ENCODE assay signal across 9 cellular contexts in the genomic region with DNA sequence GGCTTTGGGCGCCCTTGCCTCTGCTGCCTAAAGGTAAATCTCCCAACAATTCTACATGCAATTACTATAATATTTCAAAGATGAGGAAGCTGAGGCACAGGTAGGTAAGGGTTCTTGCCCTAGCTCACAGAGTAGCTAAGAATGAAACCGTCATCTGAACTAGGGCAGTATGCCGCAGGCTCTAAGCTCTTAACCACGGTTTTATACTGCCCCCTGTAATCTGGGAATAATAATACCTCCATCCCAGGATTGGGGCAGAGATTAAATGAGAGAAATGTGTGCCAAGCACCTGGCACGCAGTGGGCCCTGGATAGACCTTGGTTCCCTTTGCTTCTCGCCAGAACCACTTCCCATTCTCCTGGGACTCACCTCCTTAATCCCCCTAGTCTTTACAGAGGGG. TPM values are rescaled to one million over a fixed set of nuclear protein-coding genes. Genes with fewer than 3 reads are reported as not detected.
DNase-seq lines count a peak whose midpoint lies in the region; ATAC-seq and TF ChIP-seq lines count a peak whose summit lies in the region.
"Had no signal": no experiment of that assay in that cellular context is flagged by ENCODE, and none has a peak within 500 bp of the region (broad histone marks: within the 10 kb centered on the region; RNA-seq: fewer than 3 reads in every experiment).

No MANE protein-coding gene starts in this region.

- H3K9me3 Mint-ChIP-seq in T-helper 2 cell treated with Interferon-gamma antibody and Interleukin-4, amounts not matched to agents 5 μg/mL and 100 μg/mL, for 36 hours, result no peaks in the 10 kb centered on the region

- peaks cover 84% of the 10 kb centered on the region for H3K27me3 Mint-ChIP-seq in T-helper 2 cell treated with Interferon-gamma antibody and Interleukin-4, amounts not matched to agents 5 μg/mL and 100 μg/mL, for 36 hours (ENCODE audit: low read depth)

- H3K4me1 ChIP-seq in osteoblast (ENCODE audit: insufficient read depth, low read length), result no peaks in the 10 kb centered on the region

- ATAC-seq in HG03045 (IDR thresholded peaks at IDR 0.05; ENCODE audit: unreplicated experiment) (no peak), GM21390 (IDR thresholded peaks at IDR 0.05; ENCODE audit: unreplicated experiment) (no peak)

- no peak overlapping the region for H3K27ac Mint-ChIP-seq in T-helper 2 cell treated with Interferon-gamma antibody and Interleukin-4, amounts not matched to agents 5 μg/mL and 100 μg/mL, for 36 hours

- no peaks in the 10 kb centered on the region for H4K20me1 ChIP-seq in osteoblast (ENCODE audit: insufficient read depth, low read length)

- DNase-seq in DMS153 treated with DMSO at 0.1 percent for 48 hours (lab: John Stamatoyannopoulos, UW; ENCODE audit: unreplicated experiment) (peak; percentile 22), DMS153 (lab: John Stamatoyannopoulos, UW) (no peak), NCI-H146 treated with DMSO at 0.1 percent for 48 hours (lab: John Stamatoyannopoulos, UW; ENCODE audit: unreplicated experiment) (peak; percentile 23), coronary artery (ENCODE audit: low spot score) (no peak), osteoblast (ENCODE audit: insufficient read length, low spot score, missing footprints) (peak; percentile 92)
- DNase-seq in T-helper 2 cell treated with Interferon-gamma antibody and Interleukin-4, amounts not matched to agents 5 μg/mL and 100 μg/mL, for 36 hours (ENCODE audit: low spot score), result no peak

- peaks cover 50% of the 10 kb centered on the region for H3K27me3 ChIP-seq in osteoblast (ENCODE audit: insufficient read depth, low read length)

- H3K9me3 ChIP-seq in osteoblast (ENCODE audit: low read depth, low read length), result no peaks in the 10 kb centered on the region

- no peak overlapping the region for H2AFZ ChIP-seq in osteoblast (ENCODE audit: low read length)

- no peak overlapping the region for H3K27ac ChIP-seq in coronary artery
- H3K27ac ChIP-seq in osteoblast (ENCODE audit: low read depth, low read length), result no peak overlapping the region

- no peaks in the 10 kb centered on the region for H3K36me3 Mint-ChIP-seq in T-helper 2 cell treated with Interferon-gamma antibody and Interleukin-4, amounts not matched to agents 5 μg/mL and 100 μg/mL, for 36 hours (ENCODE audit: low read depth)

- no peaks in the 10 kb centered on the region for H3K79me2 ChIP-seq in osteoblast (ENCODE audit: insufficient read depth, low read length)

- no peak overlapping the region for H3K4me3 Mint-ChIP-seq in T-helper 2 cell treated with Interferon-gamma antibody and Interleukin-4, amounts not matched to agents 5 μg/mL and 100 μg/mL, for 36 hours

- peaks cover 14% of the 10 kb centered on the region for H3K4me1 Mint-ChIP-seq in T-helper 2 cell treated with Interferon-gamma antibody and Interleukin-4, amounts not matched to agents 5 μg/mL and 100 μg/mL, for 36 hours (ENCODE audit: low read depth)

- H3K4me3 ChIP-seq in coronary artery, result peak overlapping the region; percentile 61
- H3K4me3 ChIP-seq in osteoblast (ENCODE audit: insufficient read depth, low read length), result no peak overlapping the region

- TF ChIP-seq CTCF in coronary artery (IDR thresholded peaks at IDR 0.05) (no peak), osteoblast (IDR thresholded peaks at IDR 0.05; ENCODE audit: extremely low read depth, low read depth, low read length) (peak; percentile 38)

- peak overlapping the region; percentile 36 for H3K4me2 ChIP-seq in osteoblast (ENCODE audit: insufficient read depth, low read length)

- no peaks in the 10 kb centered on the region for H3K36me3 ChIP-seq in osteoblast (ENCODE audit: insufficient read depth, low read length)

RNA-seq across cellular contexts. Expression of gene HRK, which starts 1.5 kb away (rescaled TPM):
- total RNA-seq in osteoblast, result under 0.01 and 0.59 TPM in 2 replicates
- total RNA-seq: T-helper 1 cell treated with Interleukin-12 subunit alpha and Interleukin-12 subunit beta and Interleukin-4 antibody, amounts not matched to agents 30 ng/mL and 1 ng/mL, for 36 hours had no signal

RNA-seq across cellular contexts. Expression of gene FBXW8, which starts 28.0 kb away (rescaled TPM):
- 27.4 and 27.5 TPM in 2 replicates for total RNA-seq in osteoblast

Comparison
In these comparisons a context has a peak if more than half of its experiments do, and no peak if none do; other contexts are left out.
1. DNase-seq: peak in DMS153 treated with DMSO at 0.1 percent for 48 hours (single experiment), NCI-H146 treated with DMSO at 0.1 percent for 48 hours (single experiment) and osteoblast (single experiment); none in DMS153 (single experiment), coronary artery (single experiment) and T-helper 2 cell treated with Interferon-gamma antibody and Interleukin-4, amounts not matched to agents 5 μg/mL and 100 μg/mL, for 36 hours (single experiment).